14 cellular contexts compared by ENCODE assay signal in the genomic region with DNA sequence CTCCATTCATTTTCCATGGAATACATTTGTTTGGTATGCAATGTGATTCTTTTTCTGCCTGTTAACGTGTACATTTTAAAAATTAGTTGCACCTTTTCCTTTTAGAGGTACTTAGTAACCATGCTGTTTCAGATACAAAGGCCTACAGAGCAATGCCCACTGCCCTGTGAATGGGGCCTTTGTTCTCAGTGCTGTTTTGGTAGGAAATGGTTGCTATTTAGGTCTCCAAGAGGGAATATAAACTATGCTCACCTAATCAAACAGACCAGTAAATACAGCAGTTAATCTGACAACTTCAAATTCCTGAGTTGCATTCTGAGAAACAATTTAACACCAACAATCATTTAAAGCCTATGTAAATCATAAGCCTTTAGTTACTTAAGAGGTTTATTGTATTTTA.
DNase-seq lines count a peak whose midpoint lies in the region.
"Had no signal": no experiment of that assay in that cellular context is flagged by ENCODE, and none has a peak within 500 bp of the region (broad histone marks: within the 10 kb centered on the region; RNA-seq: fewer than 3 reads in every experiment).

No MANE protein-coding gene starts in this region.

- no peak overlapping the region for H3K4me3 ChIP-seq in HUES48 (ENCODE audit: low read depth, low read length)
- H3K4me3 ChIP-seq in SJSA1, result no peak overlapping the region
- H3K4me3 ChIP-seq: colonic mucosa, thoracic aorta had no signal

- H3K4me1 ChIP-seq in HUES48 (ENCODE audit: control insufficient read depth, insufficient read depth, low read length) (peaks cover 19% of the 10 kb centered on the region), SJSA1 (replicated peaks) (peaks cover 45% of the 10 kb centered on the region)
- H3K4me1 ChIP-seq: colonic mucosa had no signal

- H3K9me3 ChIP-seq in HUES48 (ENCODE audit: control insufficient read depth, insufficient read depth, low read length) (no peaks in the 10 kb centered on the region), SJSA1 (replicated peaks) (no peaks in the 10 kb centered on the region)
- H3K9me3 ChIP-seq: colonic mucosa, thoracic aorta had no signal

- H3K27ac ChIP-seq in HUES48 (ENCODE audit: low read depth, low read length) (peak overlapping the region; percentile 62), SJSA1 (peak overlapping the region; percentile 3; the same call in 1 of the 2 replicates)
- H3K27ac ChIP-seq: colonic mucosa, epithelial cell of prostate, thoracic aorta had no signal

- H3K36me3 ChIP-seq in HUES48 (ENCODE audit: control insufficient read depth, insufficient read depth, low read length), result no peaks in the 10 kb centered on the region
- no peaks in the 10 kb centered on the region for H3K36me3 ChIP-seq in SJSA1
- H3K36me3 ChIP-seq: colonic mucosa, thoracic aorta had no signal

- H3K27me3 ChIP-seq in HUES48 (ENCODE audit: control insufficient read depth, insufficient read depth, low read length) (no peaks in the 10 kb centered on the region), SJSA1 (replicated peaks) (no peaks in the 10 kb centered on the region)
- H3K27me3 ChIP-seq: colonic mucosa had no signal

- DNase-seq in SJSA1 (ENCODE audit: low read depth in 1 of 2, low spot score in 2 of 2) (no peak), islet precursor cell (peak; percentile 76), putamen (ENCODE audit: low spot score) (peak; percentile 12), NCI-H2171 treated with DMSO at 0.1 percent for 48 hours (lab: John Stamatoyannopoulos, UW) (no peak), superior temporal gyrus (ENCODE audit: extremely low spot score) (no peak), ecto neural progenitor cell (ENCODE audit: low spot score) (no peak)
- no peak for DNase-seq in activated CD4-positive, alpha-beta T cell treated with anti-CD3 and anti-CD28 coated beads, Interleukin-2, amount 50 U/mL, for 1 hour
- DNase-seq: activated effector memory CD4-positive, alpha-beta T cell treated with Interleukin-2 at 50 U/mL for 16 hours; colonic mucosa; NCI-H2107; stimulated activated CD4-positive, alpha-beta T cell treated with anti-CD3 and anti-CD28 coated beads, Interleukin-4, amount 100 ng/mL, for 1 hour had no signal

- no peak overlapping the region for H3K9ac ChIP-seq in HUES48 (ENCODE audit: low read depth, low read length)

Comparison
In these comparisons a context has a peak if more than half of its experiments do, and no peak if none do; other contexts are left out.
1. DNase-seq: peak in islet precursor cell (single experiment) and putamen (single experiment); none in SJSA1 (0 of 2), NCI-H2171 treated with DMSO at 0.1 percent for 48 hours (single experiment), activated CD4-positive, alpha-beta T cell treated with anti-CD3 and anti-CD28 coated beads, Interleukin-2, amount 50 U/mL, for 1 hour (single experiment), superior temporal gyrus (single experiment) and ecto neural progenitor cell (single experiment).